ENCODE assay signal across 5 cellular contexts in genomic region chr7:123844142-123844541, GRCh38. TPM values are rescaled to one million over a fixed set of nuclear protein-coding genes. Genes with fewer than 3 reads are reported as not detected.
"Had no signal": no experiment of that assay in that cellular context is flagged by ENCODE, and none has a peak within 500 bp of the region (broad histone marks: within the 10 kb centered on the region; RNA-seq: fewer than 3 reads in every experiment).

No MANE protein-coding gene starts in this region.

RNA-seq across cellular contexts. Expression of gene HYAL4, which starts 0.8 kb away (rescaled TPM):
- total RNA-seq: LHCN-M2, M059J, Right ventricle myocardium superior, SJSA1 had no signal
- polyA plus RNA-seq: SK-N-SH had no signal
